ENCODE assay signal across 21 cellular contexts in genomic region chr16:64950262-64950661, GRCh38.
A peak's percentile ranks its signal among the peaks of the same experiment; 100 is the strongest.
DNase-seq lines count a peak whose midpoint lies in the region; ATAC-seq, FAIRE-seq and TF ChIP-seq lines count a peak whose summit lies in the region.
"Had no signal": no experiment of that assay in that cellular context is flagged by ENCODE, and none has a peak within 500 bp of the region (broad histone marks: within the 10 kb centered on the region; RNA-seq: fewer than 3 reads in every experiment).

No MANE protein-coding gene starts in this region.

- intact Hi-C loops in IMR-90 (cut with micrococcal nuclease): loop anchor here (10.0 kb wide), 1 partner anchor 855 kb away; no protein-coding TSS in a partner anchor

- H3K4me3 ChIP-seq in BE2C (ENCODE audit: low read depth, low read length): no peak overlapping the region
- H3K4me3 ChIP-seq in IMR-90 (ENCODE audit: insufficient read depth, low read depth, low read length): no peak overlapping the region
- no peak overlapping the region for H3K4me3 ChIP-seq in astrocyte (ENCODE audit: insufficient read depth, low read depth, low read length)
- no peak overlapping the region for H3K4me3 ChIP-seq in kidney epithelial cell (ENCODE audit: low read depth, low read length)
- H3K4me3 ChIP-seq: BLaER1, upper lobe of right lung had no signal

- H3K4ac ChIP-seq in IMR-90 (ENCODE audit: low read depth, low read length): no peak overlapping the region

- peaks cover 18% of the 10 kb centered on the region for H3K4me1 Mint-ChIP-seq in astrocyte (ENCODE audit: low read depth, unreplicated experiment)
- H3K4me1 Mint-ChIP-seq: memory B cell; stimulated activated memory B cell treated with anti-CD40 and anti-IgM and Interleukin-4, amounts not matched to agents 10 μg/mL and 1 μg/mL and 100 μg/mL, for 72 hours had no signal

- ATAC-seq in IMR-90 (ENCODE audit: low read depth) (no peak), HG02678 (IDR thresholded peaks at IDR 0.05; ENCODE audit: unreplicated experiment) (no peak), HG02938 (IDR thresholded peaks at IDR 0.05; ENCODE audit: unreplicated experiment) (no peak)
- ATAC-seq: activated naive CD4-positive, alpha-beta T cell treated with anti-CD3 and anti-CD28 coated beads, Interleukin-2, amount 50 U/mL, for 72 hours; effector memory CD8-positive, alpha-beta T cell; stimulated activated memory B cell treated with anti-CD40 and anti-IgM and Interleukin-4, amounts not matched to agents 10 μg/mL and 1 μg/mL and 100 μg/mL, for 72 hours had no signal

- H2AK5ac ChIP-seq in IMR-90 (ENCODE audit: low read depth, low read length): no peak overlapping the region

- dilution Hi-C loops in IMR-90 (cut with HindIII; ENCODE audit: low sequenced_read_pairs, unreplicated experiment): no loop called here

- H3K27ac Mint-ChIP-seq in astrocyte (ENCODE audit: unreplicated experiment): no peak overlapping the region
- H3K27ac Mint-ChIP-seq: activated naive CD4-positive, alpha-beta T cell treated with anti-CD3 and anti-CD28 coated beads, Interleukin-2, amount 50 U/mL, for 72 hours; effector memory CD8-positive, alpha-beta T cell; memory B cell; stimulated activated memory B cell treated with anti-CD40 and anti-IgM and Interleukin-4, amounts not matched to agents 10 μg/mL and 1 μg/mL and 100 μg/mL, for 72 hours had no signal

- POLR2A ChIA-PET in IMR-90 (lab: Charles Lee; ENCODE audit: unreplicated experiment): no interaction called here

- no peak for TF ChIP-seq POLR2A in IMR-90 (IDR thresholded peaks at IDR 0.05; ENCODE audit: low read depth, low read length)

- H3K79me1 ChIP-seq in IMR-90 (ENCODE audit: low read depth in 1 of 2, low read length in 2 of 2): peaks cover 9 to 21% of the 10 kb centered on the region in 2 experiments

- H4K20me1 ChIP-seq in IMR-90 (ENCODE audit: insufficient read depth, low read length) (peaks cover 5% of the 10 kb centered on the region; the same call in 1 of the 2 replicates), astrocyte (ENCODE audit: insufficient read depth, low read length) (no peaks in the 10 kb centered on the region)
- H4K20me1 ChIP-seq: BLaER1 had no signal

- no peak overlapping the region for H3K23ac ChIP-seq in IMR-90 (ENCODE audit: low read depth, low read length)

- H2BK15ac ChIP-seq in IMR-90 (ENCODE audit: low read depth, low read length): no peak overlapping the region

- no peak overlapping the region for H2BK120ac ChIP-seq in IMR-90 (ENCODE audit: low read depth, low read length)

- H3K9me3 Mint-ChIP-seq in astrocyte (ENCODE audit: unreplicated experiment): no peaks in the 10 kb centered on the region

- no peaks in the 10 kb centered on the region for H3K79me2 ChIP-seq in astrocyte (ENCODE audit: insufficient read depth, low read length)

- no peak overlapping the region for H4K91ac ChIP-seq in IMR-90 (ENCODE audit: insufficient read depth, low read depth, low read length)

- H3K27me3 ChIP-seq in BE2C (no peaks in the 10 kb centered on the region), IMR-90 (ENCODE audit: control insufficient read depth, insufficient read depth, low read length) (no peaks in the 10 kb centered on the region), astrocyte (ENCODE audit: insufficient read depth, low read length) (no peaks in the 10 kb centered on the region), kidney epithelial cell (ENCODE audit: control insufficient read depth, insufficient read depth, low read length) (no peaks in the 10 kb centered on the region)
- H3K27me3 ChIP-seq: BLaER1, upper lobe of right lung had no signal

- no peak overlapping the region for H3K18ac ChIP-seq in IMR-90 (ENCODE audit: low read depth, low read length)

- H2AFZ ChIP-seq in IMR-90 (replicated peaks; ENCODE audit: low read length, poor library complexity) (no peak overlapping the region), astrocyte (ENCODE audit: low read depth, low read length) (no peak overlapping the region)

- H3K36me3 Mint-ChIP-seq in astrocyte (ENCODE audit: low read depth, unreplicated experiment): peaks cover 29% of the 10 kb centered on the region
- H3K36me3 Mint-ChIP-seq: memory B cell; stimulated activated memory B cell treated with anti-CD40 and anti-IgM and Interleukin-4, amounts not matched to agents 10 μg/mL and 1 μg/mL and 100 μg/mL, for 72 hours had no signal

- BruUV-seq in IMR-90 (replicated peaks; lab: Mats Ljungman, UMichigan): no TSS peak

- H2BK5ac ChIP-seq in IMR-90 (ENCODE audit: low read depth, low read length, poor library complexity, severe bottlenecking): no peak overlapping the region

- H3K14ac ChIP-seq in IMR-90 (replicated peaks; ENCODE audit: low read depth, low read length): no peak overlapping the region

- H3K9me1 ChIP-seq in IMR-90 (ENCODE audit: insufficient read depth, low read length): peaks cover 8% of the 10 kb centered on the region; the same call in 1 of the 2 replicates

- TF ChIP-seq RAD21 in IMR-90 (IDR thresholded peaks at IDR 0.05; ENCODE audit: low read length): no peak

- peak; percentile 51 for TF ChIP-seq CTCF in BE2C (IDR thresholded peaks at IDR 0.05; ENCODE audit: low read depth, low read length)
- TF ChIP-seq CTCF in IMR-90 (conservative IDR thresholded peaks at IDR 0.05; ENCODE audit: low read depth, low read length): peak; percentile 21; the same call in 1 of the 2 replicates
- TF ChIP-seq CTCF in astrocyte (IDR thresholded peaks at IDR 0.05; ENCODE audit: insufficient read depth, low read depth, low read length): peak; percentile 25
- TF ChIP-seq CTCF in kidney epithelial cell (IDR thresholded peaks at IDR 0.05; ENCODE audit: insufficient read depth, low read length, poor library complexity, severe bottlenecking): peak; percentile 14

- H4K5ac ChIP-seq in IMR-90 (ENCODE audit: low read depth, low read length): no peak overlapping the region

- no peak overlapping the region for H3K9ac ChIP-seq in IMR-90 (ENCODE audit: low read depth, low read length)
- H3K9ac ChIP-seq in astrocyte (ENCODE audit: low read length): no peak overlapping the region
- H3K9ac ChIP-seq: BLaER1 had no signal

- no peak overlapping the region for H4K8ac ChIP-seq in IMR-90 (ENCODE audit: low read depth in 2 of 2, low read length in 2 of 2)

- H2AK9ac ChIP-seq in IMR-90 (replicated peaks; ENCODE audit: low read depth, low read length, poor library complexity): no peak overlapping the region

- no peaks in the 10 kb centered on the region for H3K4me1 ChIP-seq in BE2C
- peaks cover 11% of the 10 kb centered on the region for H3K4me1 ChIP-seq in IMR-90 (ENCODE audit: control insufficient read depth, insufficient read depth, low read length)
- H3K4me1 ChIP-seq in astrocyte (ENCODE audit: insufficient read depth, low read length): peaks cover 11% of the 10 kb centered on the region
- H3K4me1 ChIP-seq: BLaER1 had no signal

- CTCF ChIA-PET in IMR-90 (lab: Yijun Ruan, JAX): no interaction called here

- DNase-seq in BE2C (no peak), IMR-90 (no peak), astrocyte (ENCODE audit: low read depth) (no peak), kidney epithelial cell (ENCODE audit: low read depth) (no peak), H4 (ENCODE audit: low spot score) (no peak), T-helper 1 cell (no peak)
- DNase-seq: activated CD4-positive, alpha-beta T cell treated with anti-CD3 and anti-CD28 coated beads for 48 hours; activated T-cell treated with anti-CD3 and anti-CD28 coated beads, Interleukin-2, amount 50 U/mL, for 1 hour; effector memory CD8-positive, alpha-beta T cell; NCI-H2029; NCI-H526 treated with DMSO at 0.1 percent for 48 hours; SHP77 treated with DMSO at 0.1 percent for 48 hours; T1000; upper lobe of right lung had no signal

- H3K4me2 ChIP-seq in IMR-90 (ENCODE audit: low read depth, low read length): no peak overlapping the region
- H3K4me2 ChIP-seq in astrocyte (ENCODE audit: low read length): no peak overlapping the region
- H3K4me2 ChIP-seq: BLaER1 had no signal

- H2BK20ac ChIP-seq in IMR-90 (ENCODE audit: low read depth, low read length): no peak overlapping the region

- H3K9me3 ChIP-seq in BE2C (no peaks in the 10 kb centered on the region), IMR-90 (ENCODE audit: control insufficient read depth, insufficient read depth, low read length) (no peaks in the 10 kb centered on the region), astrocyte (ENCODE audit: insufficient read depth, low read depth, low read length) (no peaks in the 10 kb centered on the region)
- H3K9me3 ChIP-seq: upper lobe of right lung had no signal

- H3K36me3 ChIP-seq in BE2C (no peaks in the 10 kb centered on the region), IMR-90 (ENCODE audit: control insufficient read depth, insufficient read depth, low read length) (peaks cover 40% of the 10 kb centered on the region), astrocyte (ENCODE audit: insufficient read depth, low read length) (peaks cover 29% of the 10 kb centered on the region), kidney epithelial cell (ENCODE audit: control insufficient read depth, insufficient read depth, low read length) (no peaks in the 10 kb centered on the region)
- H3K36me3 ChIP-seq: BLaER1 had no signal

- H3K27ac ChIP-seq in IMR-90 (ENCODE audit: insufficient read depth, low read length): no peak overlapping the region
- H3K27ac ChIP-seq in astrocyte (ENCODE audit: low read depth, low read length): no peak overlapping the region
- H3K27ac ChIP-seq: BLaER1, upper lobe of right lung had no signal

- WGBS in IMR-90 (ENCODE audit: extremely low coverage in 2 of 2, insufficient read length in 1 of 2), 2 experiments: 100% methylated on average over 1 of the region's 7 CpGs; no CpG with 5 or more reads in 1 of the 2 experiments

- in situ Hi-C loops in IMR-90 (cut with MboI; ENCODE audit: low sequenced_read_pairs): no loop called here

- no peak for FAIRE-seq in astrocyte (lab: Jason Lieb, UNC)
- FAIRE-seq: bronchial epithelial cell had no signal

- no peaks in the 10 kb centered on the region for H3K27me3 Mint-ChIP-seq in astrocyte (ENCODE audit: low read depth, unreplicated experiment)
- H3K27me3 Mint-ChIP-seq: effector memory CD8-positive, alpha-beta T cell; memory B cell; stimulated activated memory B cell treated with anti-CD40 and anti-IgM and Interleukin-4, amounts not matched to agents 10 μg/mL and 1 μg/mL and 100 μg/mL, for 72 hours had no signal

- no peak overlapping the region for H3K4me3 Mint-ChIP-seq in astrocyte (ENCODE audit: unreplicated experiment)
- H3K4me3 Mint-ChIP-seq: effector memory CD8-positive, alpha-beta T cell; memory B cell; stimulated activated memory B cell treated with anti-CD40 and anti-IgM and Interleukin-4, amounts not matched to agents 10 μg/mL and 1 μg/mL and 100 μg/mL, for 72 hours had no signal

- H3K56ac ChIP-seq in IMR-90 (ENCODE audit: extremely low read depth, insufficient read depth, low read length): no peak overlapping the region

TF ChIP-seq in IMR-90, 13 proteins besides CTCF, POLR2A, EP300 and RAD21:
- TF ChIP-seq MXI1 (IDR thresholded peaks at IDR 0.05; ENCODE audit: borderline replicate concordance, low read depth, low read length): no peak
